Comparison of ENCODE assay signal across 8 cellular contexts in the genomic region with DNA sequence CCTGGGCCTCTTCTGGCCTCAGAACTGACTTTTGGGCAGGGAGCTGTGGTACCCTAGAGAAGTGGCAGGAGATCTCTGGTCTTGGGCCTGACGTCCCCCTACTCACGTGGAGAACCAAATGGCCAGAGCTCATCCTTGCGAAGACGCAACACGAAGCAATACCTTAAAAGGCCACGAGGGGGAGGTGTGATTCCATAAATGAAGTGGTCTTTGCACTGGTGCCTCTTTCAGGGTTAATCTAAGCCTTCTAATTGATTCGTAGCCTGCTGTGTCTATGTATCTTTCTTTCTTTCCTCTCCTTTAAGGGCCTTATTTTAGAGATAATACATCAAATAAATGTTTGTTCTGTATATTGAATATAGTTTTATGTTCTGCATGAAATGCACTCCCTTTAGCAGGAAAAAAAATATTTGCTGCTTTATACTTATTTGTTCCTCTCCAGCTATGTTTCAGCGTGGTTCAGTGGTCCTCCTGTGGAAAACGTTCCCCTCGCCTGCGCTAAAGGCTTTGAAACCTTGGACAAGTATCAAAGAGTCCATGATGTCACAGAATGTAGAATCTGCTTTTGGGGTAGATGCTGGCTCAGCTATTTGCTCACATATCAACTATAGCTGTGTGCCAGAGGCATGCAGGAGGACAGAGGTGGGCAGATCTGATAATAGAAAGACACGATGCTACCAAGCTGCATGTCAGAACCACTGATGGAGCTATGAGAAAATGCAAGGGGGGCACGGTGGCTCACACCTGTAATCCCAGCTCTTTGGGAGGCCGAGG. TPM values are rescaled to one million over a fixed set of nuclear protein-coding genes. Genes with fewer than 3 reads are reported as not detected.
DNase-seq lines count a peak whose midpoint lies in the region; ATAC-seq and TF ChIP-seq lines count a peak whose summit lies in the region.

No MANE protein-coding gene starts in this region.

- no peak overlapping the region for H4K91ac ChIP-seq in mesenchymal stem cell (ENCODE audit: low read length)

- 45% methylated on average over 13 of the region's 14 CpGs for WGBS in mesenchymal stem cell

- H2AK5ac ChIP-seq in mesenchymal stem cell (ENCODE audit: low read length, severe bottlenecking) = peak overlapping the region; percentile 58

- no peak overlapping the region for H3K27ac ChIP-seq in mesenchymal stem cell (ENCODE audit: low read length, poor library complexity, severe bottlenecking)

- H3K4me3 ChIP-seq in AG10803 (ENCODE audit: low read length) = no peak overlapping the region
- no peak overlapping the region for H3K4me3 ChIP-seq in mesenchymal stem cell (ENCODE audit: insufficient read depth in 1 of 2, low read depth in 1 of 2, low read length in 2 of 2)

- H3K27me3 ChIP-seq in mesenchymal stem cell (ENCODE audit: control insufficient read depth in 1 of 2, insufficient read depth in 1 of 2, low read length in 2 of 2) = peaks cover 0 to 32% of the 10 kb centered on the region in 2 experiments

- H2BK12ac ChIP-seq in mesenchymal stem cell (ENCODE audit: low read length in 2 of 2) = no peak overlapping the region

- no peaks in the 10 kb centered on the region for H3K79me1 ChIP-seq in mesenchymal stem cell (replicated peaks; ENCODE audit: low read length, poor library complexity, severe bottlenecking)

- peak; percentile 84 for TF ChIP-seq CTCF in AG10803 (conservative IDR thresholded peaks at IDR 0.05; ENCODE audit: low read length)

- no peaks in the 10 kb centered on the region for H3K9me3 ChIP-seq in mesenchymal stem cell (ENCODE audit: control insufficient read depth, low read length)

- H3K9ac ChIP-seq in mesenchymal stem cell (ENCODE audit: low read length) = no peak overlapping the region

- no peak overlapping the region for H3K4me2 ChIP-seq in mesenchymal stem cell (ENCODE audit: low read length, poor library complexity, severe bottlenecking)

- no peak overlapping the region for H3K18ac ChIP-seq in mesenchymal stem cell (ENCODE audit: low read depth in 1 of 2, low read length in 2 of 2)

- H3K4ac ChIP-seq in mesenchymal stem cell (ENCODE audit: low read depth in 1 of 2, low read length in 2 of 2) = no peak overlapping the region

- no peaks in the 10 kb centered on the region for H3K36me3 ChIP-seq in mesenchymal stem cell (ENCODE audit: control insufficient read depth in 1 of 2, insufficient read depth in 2 of 2, low read depth in 1 of 2, low read length in 2 of 2)

- H2AFZ ChIP-seq in mesenchymal stem cell (ENCODE audit: low read depth, low read length) = no peak overlapping the region

- H3K14ac ChIP-seq in mesenchymal stem cell (ENCODE audit: low read length in 2 of 2) = no peak overlapping the region

- H2BK120ac ChIP-seq in mesenchymal stem cell (ENCODE audit: low read depth, low read length) = no peak overlapping the region

- no peak overlapping the region for H2BK5ac ChIP-seq in mesenchymal stem cell (ENCODE audit: low read depth, low read length, poor library complexity, severe bottlenecking)

- no peak overlapping the region for H2BK15ac ChIP-seq in mesenchymal stem cell (ENCODE audit: low read depth, poor library complexity, severe bottlenecking)

- ATAC-seq in GM18873 (IDR thresholded peaks at IDR 0.05; ENCODE audit: low FRiP score, unreplicated experiment) = peak; percentile 63
- ATAC-seq in HG03469 (IDR thresholded peaks at IDR 0.05; ENCODE audit: unreplicated experiment) = peak; percentile 54

- peaks cover 4% of the 10 kb centered on the region for H3K4me1 ChIP-seq in mesenchymal stem cell (ENCODE audit: control insufficient read depth, insufficient read depth, low read depth, low read length)

- peak; percentile 66 for DNase-seq in AG10803 (ENCODE audit: low read depth)
- DNase-seq in NCI-H69 (lab: John Stamatoyannopoulos, UW) = peak; percentile 83
- peak; percentile 61 to 70 for DNase-seq in activated CD4-positive, alpha-beta T cell treated with anti-CD3 and anti-CD28 coated beads, Interleukin-2, amount 50 U/mL, for 4 hours
- DNase-seq in effector CD8-positive, alpha-beta T cell (lab: John Stamatoyannopoulos, UW) = peak; percentile 61
- peak; percentile 73 for DNase-seq in mesenchymal stem cell
- peak; percentile 40 to 43 for DNase-seq in stimulated activated CD8-positive, alpha-beta memory T cell treated with anti-CD3 and anti-CD28 coated beads, Interleukin-2, amount 100 ng/mL, for 1 hour (ENCODE audit: low read depth in 2 of 2)

- no peak overlapping the region for H3K23ac ChIP-seq in mesenchymal stem cell (ENCODE audit: low read length in 2 of 2)

- H4K8ac ChIP-seq in mesenchymal stem cell (ENCODE audit: low read length) = no peak overlapping the region

RNA-seq across cellular contexts. Expression of a gene that starts 41.0 kb away (rescaled TPM):
- not detected for polyA plus RNA-seq in mesenchymal stem cell (2013, experiment 1 of 2)
- not detected for polyA plus RNA-seq in mesenchymal stem cell (2013, experiment 2 of 2)
